ENCODE assay signal across 8 cellular contexts in genomic region chr18:3297025-3297984, GRCh38. TPM values are rescaled to one million over a fixed set of nuclear protein-coding genes. Genes with fewer than 3 reads are reported as not detected.
A peak's percentile ranks its signal among the peaks of the same experiment; 100 is the strongest.
DNase-seq lines count a peak whose midpoint lies in the region; ATAC-seq and TF ChIP-seq lines count a peak whose summit lies in the region.

No MANE protein-coding gene starts in this region.

- H3K4me1 Mint-ChIP-seq in activated CD4-positive, alpha-beta memory T cell treated with anti-CD3 and anti-CD28 coated beads for 36 hours (ENCODE audit: low read depth): peaks cover 8% of the 10 kb centered on the region

- H3K27me3 Mint-ChIP-seq in activated CD4-positive, alpha-beta memory T cell treated with anti-CD3 and anti-CD28 coated beads for 36 hours: peaks cover 17% of the 10 kb centered on the region

- peaks cover 4% of the 10 kb centered on the region for H3K9me3 Mint-ChIP-seq in activated CD4-positive, alpha-beta memory T cell treated with anti-CD3 and anti-CD28 coated beads for 36 hours

- H3K27ac Mint-ChIP-seq in activated CD4-positive, alpha-beta memory T cell treated with anti-CD3 and anti-CD28 coated beads for 36 hours: peak overlapping the region; percentile 52

- peak; percentile 71 for TF ChIP-seq POLR2A in GM18526 (IDR thresholded peaks at IDR 0.05; ENCODE audit: extremely low read depth, insufficient read length)

- ATAC-seq in HG03060 (IDR thresholded peaks at IDR 0.05; ENCODE audit: low read depth, unreplicated experiment): peak; percentile 98

- DNase-seq in 8988T (peak; percentile 51), NCI-H460 (ENCODE audit: extremely low read depth, low read depth) (peak; percentile 90), medulla oblongata (ENCODE audit: extremely low spot score) (peak; percentile 86)
- peak; percentile 97 for DNase-seq in activated CD4-positive, alpha-beta memory T cell treated with anti-CD3 and anti-CD28 coated beads for 36 hours
- DNase-seq in effector CD4-positive, alpha-beta T cell: peak; percentile 90
- peak; percentile 78 to 84 (median 83) for DNase-seq in stimulated activated CD4-positive, alpha-beta T cell treated with anti-CD3 and anti-CD28 coated beads, TNF-alpha, amount 100 ng/mL, for 4 hours (ENCODE audit: low read depth in 3 of 3)

- CTCF ChIA-PET in activated CD4-positive, alpha-beta memory T cell treated with anti-CD3 and anti-CD28 coated beads for 36 hours (lab: Charles Lee): interaction anchor here (0.6 to 5.5 kb wide), 54 partner anchors 8 to 771 kb away, joined by 3 to 61 read pairs (median 4); partner anchors contain the start of gene MYL12A

- POLR2A ChIA-PET in activated CD4-positive, alpha-beta memory T cell treated with anti-CD3 and anti-CD28 coated beads for 36 hours (lab: Charles Lee): interaction anchor here (0.5 to 1.9 kb wide), 15 partner anchors 18 to 469 kb away, joined by 3 to 7 read pairs (median 4); no protein-coding TSS in a partner anchor

- H3K36me3 Mint-ChIP-seq in activated CD4-positive, alpha-beta memory T cell treated with anti-CD3 and anti-CD28 coated beads for 36 hours: peaks cover 1% of the 10 kb centered on the region

- peak overlapping the region; percentile 87 for H3K4me3 Mint-ChIP-seq in activated CD4-positive, alpha-beta memory T cell treated with anti-CD3 and anti-CD28 coated beads for 36 hours

- intact Hi-C loops in activated CD4-positive, alpha-beta memory T cell treated with anti-CD3 and anti-CD28 coated beads for 36 hours (cut with micrococcal nuclease): loop anchor here (1.0 to 5.0 kb wide), 8 partner anchors 8 to 370 kb away; no protein-coding TSS in a partner anchor

RNA-seq across cellular contexts. Expression of gene MYL12B, which starts 35.4 kb away (rescaled TPM):
- 410 and 432 TPM in 2 replicates for total RNA-seq in NCI-H460 (2014; rRNA removed; shearing (Covaris generic))
- polyA plus RNA-seq in NCI-H460 (2014; cell fraction: nucleus; rRNA removed): 168 and 199 TPM in 2 replicates
- 100 to 1,000 TPM; 335 to 339 TPM for total RNA-seq in activated CD4-positive, alpha-beta memory T cell treated with anti-CD3 and anti-CD28 coated beads for 36 hours

RNA-seq across cellular contexts. Expression of gene MYL12A, which starts 49.7 kb away (rescaled TPM):
- total RNA-seq in NCI-H460 (2014; rRNA removed; shearing (Covaris generic)): 644 and 647 TPM in 2 replicates
- 215 and 218 TPM in 2 replicates for polyA plus RNA-seq in NCI-H460 (2014; cell fraction: nucleus; rRNA removed)
- total RNA-seq in activated CD4-positive, alpha-beta memory T cell treated with anti-CD3 and anti-CD28 coated beads for 36 hours: 100 to 1,000 TPM; 538 to 542 TPM

Comparison
In these comparisons a context has a peak if more than half of its experiments do, and no peak if none do; other contexts are left out.
1. Peak in every context shown above with its lines: DNase-seq and ATAC-seq.